Comparison of ENCODE assay signal across 1 cellular context in genomic region chr16:75559002-75559401, GRCh38.
TF ChIP-seq lines count a peak whose summit lies in the region.

No MANE protein-coding gene starts in this region.

TF ChIP-seq in K562, 482 proteins besides CTCF, POLR2A, EP300 and RAD21 (continued from another document):
- TF ChIP-seq PREB (CRISPR knock-in tag; IDR thresholded peaks at IDR 0.05) (no peak), ZNF589 (CRISPR knock-in tag; IDR thresholded peaks at IDR 0.05; ENCODE audit: low read depth) (0 out of 2 replicates have a peak, but pooled peaks have one; percentile 11), ATF4 (CRISPR knock-in tag; IDR thresholded peaks at IDR 0.05) (0 out of 2 replicates have a peak, but pooled peaks have one; percentile 43), MECOM (CRISPR knock-in tag; IDR thresholded peaks at IDR 0.05) (peak; percentile 42; the same call in 1 of the 2 replicates), PTRF (tag; IDR thresholded peaks at IDR 0.05) (0 out of 2 replicates have a peak, but pooled peaks have one; percentile 67), SMAD4 (CRISPR knock-in tag; conservative IDR thresholded peaks at IDR 0.05) (no peak), ZNF444 (CRISPR knock-in tag; IDR thresholded peaks at IDR 0.05) (no peak), ZNF24 (IDR thresholded peaks at IDR 0.05) (no peak), HINFP (tag; conservative IDR thresholded peaks at IDR 0.05; ENCODE audit: low read depth) (peak; percentile 68; the same call in 1 of the 2 replicates), FOXK1 (CRISPR knock-in tag; IDR thresholded peaks at IDR 0.05; ENCODE audit: borderline replicate concordance) (no peak), VEZF1 (CRISPR knock-in tag; IDR thresholded peaks at IDR 0.05) (no peak), MITF (IDR thresholded peaks at IDR 0.05) (no peak), ZSCAN32 (CRISPR knock-in tag; IDR thresholded peaks at IDR 0.05) (no peak), ETV5 (CRISPR knock-in tag; IDR thresholded peaks at IDR 0.05; ENCODE audit: low read depth) (no peak), PYGO2 (tag; IDR thresholded peaks at IDR 0.05) (no peak), MAFG (tag; conservative IDR thresholded peaks at IDR 0.05) (no peak)
